In genomic region chr7:22990588-22990949, GRCh38 we compare ENCODE assay signal across 1 cellular context.
TF ChIP-seq lines count a peak whose summit lies in the region.

No MANE protein-coding gene starts in this region.

TF ChIP-seq in SK-N-SH, 30 proteins besides CTCF, POLR2A, EP300 and RAD21 (continued from another document):
- TF ChIP-seq, protein P1, sequence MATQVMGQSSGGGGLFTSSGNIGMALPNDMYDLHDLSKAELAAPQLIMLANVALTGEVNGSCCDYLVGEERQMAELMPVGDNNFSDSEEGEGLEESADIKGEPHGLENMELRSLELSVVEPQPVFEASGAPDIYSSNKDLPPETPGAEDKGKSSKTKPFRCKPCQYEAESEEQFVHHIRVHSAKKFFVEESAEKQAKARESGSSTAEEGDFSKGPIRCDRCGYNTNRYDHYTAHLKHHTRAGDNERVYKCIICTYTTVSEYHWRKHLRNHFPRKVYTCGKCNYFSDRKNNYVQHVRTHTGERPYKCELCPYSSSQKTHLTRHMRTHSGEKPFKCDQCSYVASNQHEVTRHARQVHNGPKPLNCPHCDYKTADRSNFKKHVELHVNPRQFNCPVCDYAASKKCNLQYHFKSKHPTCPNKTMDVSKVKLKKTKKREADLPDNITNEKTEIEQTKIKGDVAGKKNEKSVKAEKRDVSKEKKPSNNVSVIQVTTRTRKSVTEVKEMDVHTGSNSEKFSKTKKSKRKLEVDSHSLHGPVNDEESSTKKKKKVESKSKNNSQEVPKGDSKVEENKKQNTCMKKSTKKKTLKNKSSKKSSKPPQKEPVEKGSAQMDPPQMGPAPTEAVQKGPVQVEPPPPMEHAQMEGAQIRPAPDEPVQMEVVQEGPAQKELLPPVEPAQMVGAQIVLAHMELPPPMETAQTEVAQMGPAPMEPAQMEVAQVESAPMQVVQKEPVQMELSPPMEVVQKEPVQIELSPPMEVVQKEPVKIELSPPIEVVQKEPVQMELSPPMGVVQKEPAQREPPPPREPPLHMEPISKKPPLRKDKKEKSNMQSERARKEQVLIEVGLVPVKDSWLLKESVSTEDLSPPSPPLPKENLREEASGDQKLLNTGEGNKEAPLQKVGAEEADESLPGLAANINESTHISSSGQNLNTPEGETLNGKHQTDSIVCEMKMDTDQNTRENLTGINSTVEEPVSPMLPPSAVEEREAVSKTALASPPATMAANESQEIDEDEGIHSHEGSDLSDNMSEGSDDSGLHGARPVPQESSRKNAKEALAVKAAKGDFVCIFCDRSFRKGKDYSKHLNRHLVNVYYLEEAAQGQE (IDR thresholded peaks at IDR 0.05; ENCODE audit: low read depth, low read length): no peak
- TF ChIP-seq CHD2 (IDR thresholded peaks at IDR 0.05; ENCODE audit: low read length, partially characterized antibody) (no peak), MEF2A (IDR thresholded peaks at IDR 0.05; ENCODE audit: borderline replicate concordance, low read depth) (no peak), JUND (IDR thresholded peaks at IDR 0.05) (no peak), YY1 (IDR thresholded peaks at IDR 0.05; ENCODE audit: low read depth) (no peak)
- TF ChIP-seq, protein P2, sequence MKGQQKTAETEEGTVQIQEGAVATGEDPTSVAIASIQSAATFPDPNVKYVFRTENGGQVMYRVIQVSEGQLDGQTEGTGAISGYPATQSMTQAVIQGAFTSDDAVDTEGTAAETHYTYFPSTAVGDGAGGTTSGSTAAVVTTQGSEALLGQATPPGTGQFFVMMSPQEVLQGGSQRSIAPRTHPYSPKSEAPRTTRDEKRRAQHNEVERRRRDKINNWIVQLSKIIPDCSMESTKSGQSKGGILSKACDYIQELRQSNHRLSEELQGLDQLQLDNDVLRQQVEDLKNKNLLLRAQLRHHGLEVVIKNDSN (IDR thresholded peaks at IDR 0.05; ENCODE audit: borderline replicate concordance, low read depth): no peak
- TF ChIP-seq, protein P3, sequence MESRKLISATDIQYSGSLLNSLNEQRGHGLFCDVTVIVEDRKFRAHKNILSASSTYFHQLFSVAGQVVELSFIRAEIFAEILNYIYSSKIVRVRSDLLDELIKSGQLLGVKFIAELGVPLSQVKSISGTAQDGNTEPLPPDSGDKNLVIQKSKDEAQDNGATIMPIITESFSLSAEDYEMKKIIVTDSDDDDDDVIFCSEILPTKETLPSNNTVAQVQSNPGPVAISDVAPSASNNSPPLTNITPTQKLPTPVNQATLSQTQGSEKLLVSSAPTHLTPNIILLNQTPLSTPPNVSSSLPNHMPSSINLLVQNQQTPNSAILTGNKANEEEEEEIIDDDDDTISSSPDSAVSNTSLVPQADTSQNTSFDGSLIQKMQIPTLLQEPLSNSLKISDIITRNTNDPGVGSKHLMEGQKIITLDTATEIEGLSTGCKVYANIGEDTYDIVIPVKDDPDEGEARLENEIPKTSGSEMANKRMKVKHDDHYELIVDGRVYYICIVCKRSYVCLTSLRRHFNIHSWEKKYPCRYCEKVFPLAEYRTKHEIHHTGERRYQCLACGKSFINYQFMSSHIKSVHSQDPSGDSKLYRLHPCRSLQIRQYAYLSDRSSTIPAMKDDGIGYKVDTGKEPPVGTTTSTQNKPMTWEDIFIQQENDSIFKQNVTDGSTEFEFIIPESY (IDR thresholded peaks at IDR 0.05; ENCODE audit: borderline replicate concordance, low read depth): no peak
